9 cellular contexts compared by ENCODE assay signal in genomic region chr7:83648464-83649241, GRCh38. TPM values are rescaled to one million over a fixed set of nuclear protein-coding genes. Genes with fewer than 3 reads are reported as not detected.
DNase-seq lines count a peak whose midpoint lies in the region; ATAC-seq and TF ChIP-seq lines count a peak whose summit lies in the region.
"Had no signal": no experiment of that assay in that cellular context is flagged by ENCODE, and none has a peak within 500 bp of the region (broad histone marks: within the 10 kb centered on the region; RNA-seq: fewer than 3 reads in every experiment).

SEMA3E (minus strand) TSS chr7:83649139.

- no peaks in the 10 kb centered on the region for H3K36me3 ChIP-seq in mesendoderm (ENCODE audit: control insufficient read depth, insufficient read depth, low read length)

- no peaks in the 10 kb centered on the region for H3K4me1 ChIP-seq in mesendoderm (ENCODE audit: control insufficient read depth, low read depth, low read length)

- H3K4me2 ChIP-seq in mesendoderm (ENCODE audit: low read length) = peak within 1 kb of the TSS; percentile 88

- no peak within 1 kb of the TSS for H3K27ac Mint-ChIP-seq in activated naive CD8-positive, alpha-beta T cell treated with anti-CD3 and anti-CD28 coated beads, Interleukin-2, amount 50 U/mL, for 24 hours

- H3K23ac ChIP-seq in mesendoderm (ENCODE audit: low read length) = no peak within 1 kb of the TSS

- WGBS in mesendoderm (ENCODE audit: extremely low coverage, insufficient coverage, low lambda C conversion rate) = no CpG with 5 or more reads among the region's 25 CpGs

- no peak within 1 kb of the TSS for H2AK5ac ChIP-seq in mesendoderm (ENCODE audit: low read length)

- peak; percentile 20 for TF ChIP-seq CTCF in choroid plexus epithelial cell (conservative IDR thresholded peaks at IDR 0.05; ENCODE audit: low read depth, low read length)

- peak in 1 of 2 donors; percentile 69 for ATAC-seq in left cardiac atrium
- no peak for ATAC-seq in Right ventricle myocardium superior (ENCODE audit: poor library complexity)
- ATAC-seq in activated naive CD8-positive, alpha-beta T cell treated with anti-CD3 and anti-CD28 coated beads, Interleukin-2, amount 50 U/mL, for 24 hours = no peak

- peaks cover 9% of the 10 kb centered on the region for H3K9me3 Mint-ChIP-seq in activated naive CD8-positive, alpha-beta T cell treated with anti-CD3 and anti-CD28 coated beads, Interleukin-2, amount 50 U/mL, for 24 hours

- no peak within 1 kb of the TSS for H2BK120ac ChIP-seq in mesendoderm (ENCODE audit: low read depth, low read length)

- no peak within 1 kb of the TSS for H4K8ac ChIP-seq in mesendoderm (ENCODE audit: low read depth, low read length)

- no peaks in the 10 kb centered on the region for H3K79me1 ChIP-seq in mesendoderm (ENCODE audit: low read length)

- no peaks in the 10 kb centered on the region for H3K4me1 Mint-ChIP-seq in activated naive CD8-positive, alpha-beta T cell treated with anti-CD3 and anti-CD28 coated beads, Interleukin-2, amount 50 U/mL, for 24 hours

- H3K79me2 ChIP-seq in mesendoderm (ENCODE audit: control insufficient read depth, insufficient read depth, low read length) = peaks cover 2% of the 10 kb centered on the region

- no peak within 1 kb of the TSS for H3K4me3 Mint-ChIP-seq in activated naive CD8-positive, alpha-beta T cell treated with anti-CD3 and anti-CD28 coated beads, Interleukin-2, amount 50 U/mL, for 24 hours

- peaks cover 15% of the 10 kb centered on the region for H3K27me3 Mint-ChIP-seq in activated naive CD8-positive, alpha-beta T cell treated with anti-CD3 and anti-CD28 coated beads, Interleukin-2, amount 50 U/mL, for 24 hours

- peak; percentile 19 for DNase-seq in left cardiac atrium
- no peak for DNase-seq in Right ventricle myocardium superior
- DNase-seq in choroid plexus epithelial cell (ENCODE audit: low read depth) = peak; percentile 65
- peak; percentile 96 for DNase-seq in mesendoderm
- no peak for DNase-seq in activated naive CD8-positive, alpha-beta T cell treated with anti-CD3 and anti-CD28 coated beads, Interleukin-2, amount 50 U/mL, for 24 hours
- no peak for DNase-seq in NCI-H1694 treated with DMSO at 0.1 percent for 48 hours (lab: John Stamatoyannopoulos, UW)
- DNase-seq in activated CD4-positive, alpha-beta T cell treated with anti-CD3 and anti-CD28 coated beads for 4 hours = no peak
- no peak for DNase-seq in amniotic stem cell (lab: John Stamatoyannopoulos, UW)
- DNase-seq: DND-41 had no signal

- peak within 1 kb of the TSS; percentile 8 for H3K18ac ChIP-seq in mesendoderm (ENCODE audit: low read length)

- peak within 1 kb of the TSS; percentile 87 for H3K56ac ChIP-seq in mesendoderm (ENCODE audit: low read length)

- H3K4ac ChIP-seq in mesendoderm (ENCODE audit: low read depth, low read length) = peak within 1 kb of the TSS; percentile 17

- no peak within 1 kb of the TSS for H2BK15ac ChIP-seq in mesendoderm (replicated peaks; ENCODE audit: low read depth)

- no peaks in the 10 kb centered on the region for H3K27me3 ChIP-seq in mesendoderm (ENCODE audit: insufficient read depth, low read length, poor library complexity)

- H3K9ac ChIP-seq in mesendoderm (ENCODE audit: low read length) = peak within 1 kb of the TSS; percentile 72

- peak within 1 kb of the TSS; percentile 29 for H3K27ac ChIP-seq in mesendoderm (ENCODE audit: low read depth, low read length)

- peak within 1 kb of the TSS; percentile 84 for H2BK5ac ChIP-seq in mesendoderm (ENCODE audit: low read length)

- H4K5ac ChIP-seq in mesendoderm (ENCODE audit: low read length) = no peak within 1 kb of the TSS

- peak within 1 kb of the TSS; percentile 44 for H3K4me3 ChIP-seq in choroid plexus epithelial cell (ENCODE audit: low read depth, low read length)
- H3K4me3 ChIP-seq in mesendoderm (ENCODE audit: low read length) = peak within 1 kb of the TSS; percentile 49

- intact Hi-C loops in left cardiac atrium (cut with DNase I) (no loop called here), Right ventricle myocardium superior (cut with DNase I) (no loop called here)

- no peaks in the 10 kb centered on the region for H3K36me3 Mint-ChIP-seq in activated naive CD8-positive, alpha-beta T cell treated with anti-CD3 and anti-CD28 coated beads, Interleukin-2, amount 50 U/mL, for 24 hours (ENCODE audit: low read depth)

RNA-seq across cellular contexts. Expression of gene SEMA3E, which starts in this region (rescaled TPM):
- total RNA-seq in left cardiac atrium (1 to 10 TPM in 1 of 2 donors, under 1 TPM in 1; 0.21 to 1.1 TPM), Right ventricle myocardium superior (0.27 TPM)
- 3.0 TPM for polyA plus RNA-seq in mesendoderm (2013, experiment 1 of 2)
- 2.9 TPM for polyA plus RNA-seq in mesendoderm (2013, experiment 2 of 2)

Comparison
In these comparisons a context has a peak if more than half of its experiments do, and no peak if none do; other contexts are left out.
1. DNase-seq: peak in left cardiac atrium (single experiment), choroid plexus epithelial cell (single experiment) and mesendoderm (single experiment); none in Right ventricle myocardium superior (single experiment), activated naive CD8-positive, alpha-beta T cell treated with anti-CD3 and anti-CD28 coated beads, Interleukin-2, amount 50 U/mL, for 24 hours (single experiment), NCI-H1694 treated with DMSO at 0.1 percent for 48 hours (single experiment), activated CD4-positive, alpha-beta T cell treated with anti-CD3 and anti-CD28 coated beads for 4 hours (0 of 2) and amniotic stem cell (single experiment).